ENCODE assay signal across 8 cellular contexts in the genomic region with DNA sequence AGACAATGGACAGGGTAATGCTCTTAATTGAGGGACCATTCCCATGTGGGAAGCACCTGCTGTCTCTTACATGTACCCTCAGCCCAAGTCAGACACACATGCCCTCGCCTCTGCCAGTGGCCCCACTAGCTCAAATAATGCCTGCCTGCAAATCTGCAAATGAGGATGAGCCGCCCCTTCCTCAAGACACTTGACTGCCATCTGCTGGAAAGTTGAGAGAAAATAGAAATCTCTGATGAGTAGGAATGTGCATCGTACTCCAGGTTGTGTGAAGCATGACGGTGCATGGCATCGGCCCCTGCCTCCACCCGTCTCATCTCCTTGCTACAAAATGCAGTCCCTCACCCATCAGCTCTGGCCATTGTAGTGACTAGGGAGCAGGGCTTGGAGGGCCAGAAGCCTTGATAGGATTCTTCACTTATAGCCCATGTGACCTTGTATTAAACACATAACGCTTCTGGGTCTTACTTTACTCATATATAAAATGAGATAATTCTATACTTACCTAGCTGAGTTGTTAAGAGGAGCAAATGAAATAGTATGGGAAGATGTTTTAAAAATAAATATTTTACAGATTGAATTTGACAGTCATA. TPM values are rescaled to one million over a fixed set of nuclear protein-coding genes. Genes with fewer than 3 reads are reported as not detected.
A peak's percentile ranks its signal among the peaks of the same experiment; 100 is the strongest.
DNase-seq lines count a peak whose midpoint lies in the region; ATAC-seq, FAIRE-seq and TF ChIP-seq lines count a peak whose summit lies in the region.

No MANE protein-coding gene starts in this region.

- H3K27me3 ChIP-seq in BE2C (no peaks in the 10 kb centered on the region), K562 (ENCODE audit: control insufficient read depth in 2 of 2, insufficient read depth in 2 of 2, low read length in 2 of 2) (peaks cover 3 to 36% of the 10 kb centered on the region in 2 experiments), mesendoderm (ENCODE audit: insufficient read depth, low read length, poor library complexity) (no peaks in the 10 kb centered on the region)

- no peak overlapping the region for H3K56ac ChIP-seq in mesendoderm (ENCODE audit: low read length)

- peak; percentile 40 for DNase-seq in BE2C
- no peak for DNase-seq in GM18507 (ENCODE audit: extremely low spot score, insufficient read length, low read depth)
- DNase-seq in NCI-H526 treated with DMSO at 0.1 percent for 48 hours (lab: John Stamatoyannopoulos, UW), result peak; percentile 72
- DNase-seq in K562 (ENCODE audit: extremely low read depth in 1 of 4, low spot score in 3 of 4), result peak; percentile 34 to 66 (median 46)
- peak; percentile 89 for DNase-seq in mesendoderm
- DNase-seq in GM19240 (ENCODE audit: insufficient read length, low spot score), result no peak
- no peak for DNase-seq in activated effector memory CD4-positive, alpha-beta T cell treated with anti-CD3 and anti-CD28 coated beads, Interleukin-2, amount 50 U/mL, for 16 hours

- H2AK5ac ChIP-seq in mesendoderm (ENCODE audit: low read length), result no peak overlapping the region

- CTCF ChIA-PET in K562 (lab: Yijun Ruan, JAX; ENCODE audit: low intra/inter-chr PET ratio), result interaction anchor here (1.7 kb wide), 2 partner anchors 135 to 160 kb away, joined by 9 to 16 read pairs; a partner anchor contains a TSS

- H3K36me3 ChIP-seq in BE2C, result no peaks in the 10 kb centered on the region
- H3K36me3 ChIP-seq in K562 (ENCODE audit: control insufficient read depth, insufficient read depth, low read length), result no peaks in the 10 kb centered on the region
- H3K36me3 ChIP-seq in mesendoderm (ENCODE audit: control insufficient read depth, insufficient read depth, low read length), result no peaks in the 10 kb centered on the region

- ATAC-seq in K562 (peak; percentile 75), HG02642 (IDR thresholded peaks at IDR 0.05; ENCODE audit: poor library complexity, unreplicated experiment) (no peak)

- H3K9me1 ChIP-seq in K562 (ENCODE audit: control insufficient read depth, insufficient read depth, low read length), result no peaks in the 10 kb centered on the region

- H3K9me3 ChIP-seq in BE2C, result no peaks in the 10 kb centered on the region
- no peaks in the 10 kb centered on the region for H3K9me3 ChIP-seq in K562 (replicated peaks; ENCODE audit: control insufficient read depth, insufficient read depth, low read depth, low read length)

- H3K79me2 ChIP-seq in K562 (ENCODE audit: control insufficient read depth, insufficient read depth, low read length) (no peaks in the 10 kb centered on the region), mesendoderm (ENCODE audit: control insufficient read depth, insufficient read depth, low read length) (no peaks in the 10 kb centered on the region)

- no peaks in the 10 kb centered on the region for H4K20me1 ChIP-seq in K562 (replicated peaks; ENCODE audit: control insufficient read depth, insufficient read depth, low read length)

- intact Hi-C loops in K562 (cut with micrococcal nuclease), result loop anchor here (1.0 to 10.0 kb wide), 5 partner anchors 135 to 521 kb away; a partner anchor contains a TSS

- H3K4me2 ChIP-seq in K562 (ENCODE audit: insufficient read depth, low read length) (no peak overlapping the region), mesendoderm (ENCODE audit: low read length) (no peak overlapping the region)

- H2BK5ac ChIP-seq in mesendoderm (ENCODE audit: low read length), result no peak overlapping the region

- no peak overlapping the region for H2BK15ac ChIP-seq in mesendoderm (replicated peaks; ENCODE audit: low read depth)

- H3K4me1 ChIP-seq in BE2C (no peaks in the 10 kb centered on the region), K562 (replicated peaks in 1 of 2; ENCODE audit: control insufficient read depth in 2 of 2, insufficient read depth in 2 of 2, low read length in 2 of 2) (peaks cover 5 to 8% of the 10 kb centered on the region in 2 experiments; a peak in 4 of 5 replicates), mesendoderm (ENCODE audit: control insufficient read depth, low read depth, low read length) (peaks cover 5% of the 10 kb centered on the region)

- TF ChIP-seq EP300 in K562 (IDR thresholded peaks at IDR 0.05; ENCODE audit: low read length), result no peak

- H3K4me3 ChIP-seq in BE2C (ENCODE audit: low read depth, low read length), result no peak overlapping the region
- H3K4me3 ChIP-seq in K562, result no peak overlapping the region
- no peak overlapping the region for H3K4me3 ChIP-seq in mesendoderm (ENCODE audit: low read length)

- no peak overlapping the region for H2BK120ac ChIP-seq in mesendoderm (ENCODE audit: low read depth, low read length)

- POLR2A ChIA-PET in K562 (lab: Yijun Ruan, JAX), result interaction anchor here (0.6 to 0.7 kb wide), 2 partner anchors 25 to 770 kb away, joined by 3 read pairs; no protein-coding TSS in a partner anchor

- H4K5ac ChIP-seq in mesendoderm (ENCODE audit: low read length), result no peak overlapping the region

- no peak for TF ChIP-seq POLR2A in K562 (conservative IDR thresholded peaks at IDR 0.05)

- H2AFZ ChIP-seq in K562 (ENCODE audit: low read depth, low read length), result no peak overlapping the region

- in situ Hi-C loops in K562 (cut with MboI), result loop anchor here (10.0 kb wide), 1 partner anchor 131 kb away; no protein-coding TSS in a partner anchor

- no peak overlapping the region for H4K8ac ChIP-seq in mesendoderm (ENCODE audit: low read depth, low read length)

- H3K27ac ChIP-seq in K562 (ENCODE audit: extremely low read depth, low read depth, low read length) (no peak overlapping the region), mesendoderm (ENCODE audit: low read depth, low read length) (no peak overlapping the region)

- peak; percentile 47 to 78 for TF ChIP-seq RAD21 in K562 (CRISPR knock-in tag; conservative IDR thresholded peaks at IDR 0.05 in 1 of 2, IDR thresholded peaks at IDR 0.05 in 1 of 2)

- FAIRE-seq in GM18507 (lab: Jason Lieb, UNC), result peak; percentile 21
- FAIRE-seq in K562 (lab: Jason Lieb, UNC), result peak; percentile 87

- no peak overlapping the region for H3K18ac ChIP-seq in mesendoderm (ENCODE audit: low read length)

- H3K9ac ChIP-seq in K562 (ENCODE audit: insufficient read depth in 1 of 2, low read depth in 2 of 2, low read length in 2 of 2) (no peak overlapping the region), mesendoderm (ENCODE audit: low read length) (no peak overlapping the region)

- no peaks in the 10 kb centered on the region for H3K79me1 ChIP-seq in mesendoderm (ENCODE audit: low read length)

- H3K23ac ChIP-seq in mesendoderm (ENCODE audit: low read length), result no peak overlapping the region

- peak; percentile 64 for TF ChIP-seq CTCF in BE2C (IDR thresholded peaks at IDR 0.05; ENCODE audit: low read depth, low read length)
- TF ChIP-seq CTCF in K562 (IDR thresholded peaks at IDR 0.05 in 2 of 3, conservative IDR thresholded peaks at IDR 0.05 in 1 of 3; ENCODE audit: insufficient read depth in 2 of 3, low read depth in 1 of 3, low read length in 3 of 3), result peak; percentile 66 to 76 (median 75)

- BruUV-seq in K562 (replicated peaks; lab: Mats Ljungman, UMichigan), result no TSS peak

- H3K4ac ChIP-seq in mesendoderm (ENCODE audit: low read depth, low read length), result no peak overlapping the region

- 1% methylated on average over 7 of the region's 7 CpGs for WGBS in K562 (ENCODE audit: insufficient coverage, low coverage, missing lambda C conversion rate)
- no CpG with 5 or more reads among the region's 7 CpGs for WGBS in mesendoderm (ENCODE audit: extremely low coverage, insufficient coverage, low lambda C conversion rate)

TF ChIP-seq in K562, 482 proteins besides CTCF, POLR2A, EP300 and RAD21 (continues in another document):
- TF ChIP-seq CBFB (CRISPR knock-in tag; IDR thresholded peaks at IDR 0.05), result 0 out of 2 replicates have a peak, but pooled peaks have one; percentile 3
- TF ChIP-seq POLR2H (tag; IDR thresholded peaks at IDR 0.05; ENCODE audit: low read depth), result no peak
- TF ChIP-seq U2AF1 (optimal IDR thresholded peaks at IDR 0.05; ENCODE audit: low read depth, low read length), result no peak
- TF ChIP-seq C11orf30 (IDR thresholded peaks at IDR 0.05; ENCODE audit: low read depth), result peak; percentile 53
- peak; percentile 65; the same call in 1 of the 2 replicates for TF ChIP-seq SMC3 (conservative IDR thresholded peaks at IDR 0.05; ENCODE audit: insufficient read depth, low read depth, low read length)
- TF ChIP-seq PPARD (CRISPR knock-in tag; IDR thresholded peaks at IDR 0.05), result no peak
- peak; percentile 46; the same call in 1 of the 2 replicates for TF ChIP-seq CTBP1 (IDR thresholded peaks at IDR 0.05; ENCODE audit: borderline replicate concordance)
- no peak for TF ChIP-seq ZNF217 (CRISPR knock-in tag; IDR thresholded peaks at IDR 0.05)
- TF ChIP-seq MAFG (tag; conservative IDR thresholded peaks at IDR 0.05), result peak; percentile 38; the same call in 1 of the 2 replicates
- no peak for TF ChIP-seq ZNF79 (CRISPR knock-in tag; IDR thresholded peaks at IDR 0.05; ENCODE audit: low read depth)
- TF ChIP-seq ELF2 (CRISPR knock-in tag; IDR thresholded peaks at IDR 0.05), result no peak
- TF ChIP-seq STAG1 (CRISPR knock-in tag; IDR thresholded peaks at IDR 0.05; ENCODE audit: borderline replicate concordance), result peak; percentile 21; the same call in 1 of the 2 replicates
- TF ChIP-seq HDAC8 (tag; IDR thresholded peaks at IDR 0.05), result no peak
- no peak for TF ChIP-seq NBN (IDR thresholded peaks at IDR 0.05; ENCODE audit: low read depth)
- TF ChIP-seq TARDBP (IDR thresholded peaks at IDR 0.05), result no peak

RNA-seq across cellular contexts. Expression of a gene that starts 6.3 kb away (rescaled TPM):
- polyA plus RNA-seq in BE2C (2012; ENCODE audit: insufficient read depth, insufficient read length, low read depth), result 1.4 TPM
- 0.44 and 1.00 TPM in 2 replicates for total RNA-seq in K562 (2011; cell fraction: chromatin; rRNA removed; ENCODE audit: low replicate concordance)
- total RNA-seq in K562 (2011; cell fraction: nucleolus; rRNA removed), result 0.66 and 0.67 TPM in 2 replicates
- total RNA-seq in K562 (2011; cell fraction: nucleoplasm; rRNA removed), result 0.08 and 0.66 TPM in 2 replicates
- total RNA-seq in K562 (2014; rRNA removed), result 0.41 and 0.45 TPM in 2 replicates
- total RNA-seq in K562 (2014; rRNA removed; fragmentation: Illumina TruSeq; extraction: Trizol), result not detected in 2 replicates
- total RNA-seq in K562 (2015; rRNA removed; fragmentation: Illumina TruSeq; extraction: Trizol), result 0.07 and 0.26 TPM in 2 replicates
- total RNA-seq in K562 (2021), result 0.22 and 0.27 TPM in 2 replicates
- polyA plus RNA-seq in K562 (2011; rRNA removed), result 0.10 and 0.11 TPM in 2 replicates
- 0.07 and 0.45 TPM in 2 replicates for polyA plus RNA-seq in K562 (2011; cell fraction: cytosol; rRNA removed)
- polyA plus RNA-seq in K562 (2011; cell fraction: nucleus; rRNA removed), result 0.01 and 0.16 TPM in 2 replicates
- 0.11 and 0.21 TPM in 2 replicates for polyA plus RNA-seq in K562 (2012)
- polyA plus RNA-seq in K562 (2014; fragmentation: Illumina TruSeq; extraction: Trizol), result 0.21 and 0.40 TPM in 2 replicates
- polyA plus RNA-seq in K562 (2014; fragmentation: Nextera tagmentation; extraction: Ambion mirVana), result under 1 TPM in 1 of 2 experiments, not detected in 1; 0.15 TPM
- polyA plus RNA-seq in K562 (2014; rRNA removed), result 0.34 and 1.4 TPM in 2 replicates
- polyA minus RNA-seq in K562 (2011; rRNA and poly(A)+ RNA removed), result 0.49 TPM in 1 of 2 replicates, not detected in the other
- polyA minus RNA-seq in K562 (2011; cell fraction: cytosol; rRNA and poly(A)+ RNA removed), result not detected in 2 replicates
- 0.22 and 0.67 TPM in 2 replicates for polyA minus RNA-seq in K562 (2011; cell fraction: nucleus; rRNA and poly(A)+ RNA removed)
- 2.3 TPM for polyA plus RNA-seq in mesendoderm (2013, experiment 1 of 2)
- 2.5 TPM for polyA plus RNA-seq in mesendoderm (2013, experiment 2 of 2)

Comparison
In these comparisons a context has a peak if more than half of its experiments do, and no peak if none do; other contexts are left out.
1. DNase-seq: peak in BE2C (single experiment), NCI-H526 treated with DMSO at 0.1 percent for 48 hours (single experiment), K562 (4 of 4) and mesendoderm (single experiment); none in GM18507 (single experiment), GM19240 (single experiment) and activated effector memory CD4-positive, alpha-beta T cell treated with anti-CD3 and anti-CD28 coated beads, Interleukin-2, amount 50 U/mL, for 16 hours (single experiment).